29 cellular contexts compared by ENCODE assay signal in the genomic region with DNA sequence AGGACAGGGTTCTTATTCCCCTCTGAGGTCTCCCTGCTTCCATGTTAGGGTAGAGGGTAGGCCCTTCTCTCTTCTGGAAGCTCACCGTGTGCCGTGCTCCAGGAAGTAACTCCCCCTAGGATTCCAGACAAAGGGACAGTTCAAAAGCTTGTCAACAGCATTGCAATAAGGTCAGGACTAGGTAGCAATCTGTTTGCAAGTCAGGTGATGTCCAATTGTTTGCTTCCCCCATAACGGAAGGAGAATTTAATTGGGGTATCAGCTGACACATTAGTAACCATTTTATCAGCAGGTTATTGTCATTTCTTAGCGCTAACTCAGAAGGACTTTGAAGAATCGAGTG. TPM values are rescaled to one million over a fixed set of nuclear protein-coding genes. Genes with fewer than 3 reads are reported as not detected.
DNase-seq lines count a peak whose midpoint lies in the region; TF ChIP-seq lines count a peak whose summit lies in the region.
"Had no signal": no experiment of that assay in that cellular context is flagged by ENCODE, and none has a peak within 500 bp of the region (broad histone marks: within the 10 kb centered on the region; RNA-seq: fewer than 3 reads in every experiment).

No MANE protein-coding gene starts in this region.

- no peak overlapping the region for H3K27ac ChIP-seq in ascending aorta
- H3K27ac ChIP-seq: brain microvascular endothelial cell, esophagus squamous epithelium, foreskin keratinocyte, psoas muscle, sigmoid colon had no signal

- in situ Hi-C loops in HAP-1 (cut with MboI; ENCODE audit: low sequenced_read_pairs): no loop called here

- no peak overlapping the region for H3K4me3 Mint-ChIP-seq in IgD-negative memory B cell
- no peak overlapping the region for H3K4me3 Mint-ChIP-seq in progenitor cell of endocrine pancreas (ENCODE audit: low read depth)
- H3K4me3 Mint-ChIP-seq: activated CD4-positive, alpha-beta memory T cell treated with anti-CD3 and anti-CD28 coated beads, Interleukin-2, amount 10 ng/mL, durations not matched to agents 7 days and 5 days; H9; naive B cell; type B pancreatic cell had no signal

- H3K9me3 ChIP-seq in ascending aorta: no peaks in the 10 kb centered on the region
- no peaks in the 10 kb centered on the region for H3K9me3 ChIP-seq in HAP-1
- H3K9me3 ChIP-seq: esophagus squamous epithelium, psoas muscle, sigmoid colon had no signal

- H3K9me3 Mint-ChIP-seq in IgD-negative memory B cell: no peaks in the 10 kb centered on the region
- no peaks in the 10 kb centered on the region for H3K9me3 Mint-ChIP-seq in progenitor cell of endocrine pancreas (ENCODE audit: low read depth)
- H3K9me3 Mint-ChIP-seq: activated CD4-positive, alpha-beta memory T cell treated with anti-CD3 and anti-CD28 coated beads, Interleukin-2, amount 10 ng/mL, durations not matched to agents 7 days and 5 days; H9; naive B cell; type B pancreatic cell had no signal

- intact Hi-C loops in ascending aorta (cut with DNase I): no loop called here

- peaks cover 1% of the 10 kb centered on the region for H3K36me3 Mint-ChIP-seq in IgD-negative memory B cell
- H3K36me3 Mint-ChIP-seq in progenitor cell of endocrine pancreas (ENCODE audit: insufficient read depth): peaks cover 9% of the 10 kb centered on the region

- no peak for TF ChIP-seq CTCF in progenitor cell of endocrine pancreas (IDR thresholded peaks at IDR 0.05; ENCODE audit: unreplicated experiment)
- no peak for TF ChIP-seq CTCF in ascending aorta (IDR thresholded peaks at IDR 0.05)

- no peaks in the 10 kb centered on the region for H3K27me3 ChIP-seq in ascending aorta
- H3K27me3 ChIP-seq in HAP-1 (ENCODE audit: low read depth): no peaks in the 10 kb centered on the region
- H3K27me3 ChIP-seq: brain microvascular endothelial cell, esophagus squamous epithelium, foreskin keratinocyte, sigmoid colon had no signal

- H3K4me1 Mint-ChIP-seq in IgD-negative memory B cell: peaks cover 12 to 16% (median 16%) of the 10 kb centered on the region in 3 donors
- H3K4me1 Mint-ChIP-seq in progenitor cell of endocrine pancreas (ENCODE audit: low read depth): peaks cover 11% of the 10 kb centered on the region

- H3K36me3 ChIP-seq in ascending aorta (peaks cover 0 to 7% of the 10 kb centered on the region in 2 donors), HAP-1 (replicated peaks) (0 out of 2 replicates have a peak, but pooled peaks cover 3% of the 10 kb centered on the region)
- H3K36me3 ChIP-seq: esophagus squamous epithelium had no signal

- H3K27ac Mint-ChIP-seq in IgD-negative memory B cell (peak overlapping the region in 2 of 3 donors; percentile 19 to 48), progenitor cell of endocrine pancreas (peak overlapping the region; percentile 58)
- H3K27ac Mint-ChIP-seq: activated CD4-positive, alpha-beta memory T cell treated with anti-CD3 and anti-CD28 coated beads, Interleukin-2, amount 10 ng/mL, durations not matched to agents 7 days and 5 days; type B pancreatic cell had no signal

- H3K27me3 Mint-ChIP-seq in IgD-negative memory B cell (no peaks in the 10 kb centered on the region), progenitor cell of endocrine pancreas (no peaks in the 10 kb centered on the region)
- H3K27me3 Mint-ChIP-seq: activated CD4-positive, alpha-beta memory T cell treated with anti-CD3 and anti-CD28 coated beads, Interleukin-2, amount 10 ng/mL, durations not matched to agents 7 days and 5 days; naive B cell; type B pancreatic cell had no signal

- H3K4me3 ChIP-seq in ascending aorta (no peak overlapping the region), HAP-1 (no peak overlapping the region)
- H3K4me3 ChIP-seq: esophagus squamous epithelium, psoas muscle, sigmoid colon had no signal

- DNase-seq in NCI-H1417 (lab: John Stamatoyannopoulos, UW) (peak in 2 of 3 experiments; percentile 26 to 69), NCI-H1417 treated with DMSO at 0.1 percent for 48 hours (lab: John Stamatoyannopoulos, UW) (no peak), NCI-H774 (lab: John Stamatoyannopoulos, UW) (peak; percentile 56), progenitor cell of endocrine pancreas (ENCODE audit: low spot score, unreplicated experiment) (no peak), ascending aorta (ENCODE audit: low spot score in 2 of 2) (no peak), Ammon's horn (ENCODE audit: low spot score) (no peak), HAP-1 (ENCODE audit: low spot score in 2 of 2) (no peak)
- DNase-seq: 8988T; activated CD4-positive, alpha-beta memory T cell treated with anti-CD3 and anti-CD28 coated beads, Interleukin-2, amount 10 ng/mL, durations not matched to agents 7 days and 5 days; activated CD8-positive, alpha-beta memory T cell treated with anti-CD3 and anti-CD28 coated beads, Interleukin-2, amount 50 U/mL, for 4 hours; activated naive CD4-positive, alpha-beta T cell treated with Interleukin-2 at 50 U/mL for 16 hours; brain microvascular endothelial cell; cerebellar nuclear complex; DMS79 treated with DMSO at 0.1 percent for 48 hours; esophagus squamous epithelium; foreskin keratinocyte; GF-D8; H9; head of caudate nucleus; midbrain; naive B cell; NCI-H1048; NCI-H524; SHP77 treated with DMSO at 0.1 percent for 48 hours; sigmoid colon; stimulated activated CD4-positive, alpha-beta T cell treated with anti-CD3 and anti-CD28 coated beads, Interleukin-4, amount 100 ng/mL, for 24 hours had no signal

- peaks cover 4 to 32% of the 10 kb centered on the region in 2 donors for H3K4me1 ChIP-seq in ascending aorta
- H3K4me1 ChIP-seq in HAP-1: no peaks in the 10 kb centered on the region

RNA-seq across cellular contexts. Expression of a gene that starts 41.9 kb away (rescaled TPM):
- polyA plus RNA-seq in IgD-negative memory B cell: 13.7 TPM
- 18.9 and 22.2 TPM in 2 replicates for total RNA-seq in progenitor cell of endocrine pancreas
- 3.0 TPM for total RNA-seq in ascending aorta

Comparison
In these comparisons a context has a peak if more than half of its experiments do, and no peak if none do; other contexts are left out.
1. DNase-seq: peak in NCI-H1417 (2 of 3) and NCI-H774 (single experiment); none in NCI-H1417 treated with DMSO at 0.1 percent for 48 hours (single experiment), progenitor cell of endocrine pancreas (single experiment), ascending aorta (0 of 2), Ammon's horn (single experiment) and HAP-1 (0 of 2).